In genomic region chr2:16088035-16088696, GRCh38 we compare ENCODE assay signal across 34 cellular contexts.
"Had no signal": no experiment of that assay in that cellular context is flagged by ENCODE, and none has a peak within 500 bp of the region (broad histone marks: within the 10 kb centered on the region; RNA-seq: fewer than 3 reads in every experiment).

No MANE protein-coding gene starts in this region.

- H3K4me3 ChIP-seq: adrenal gland, body of pancreas, breast epithelium had no signal

- H3K36me3 Mint-ChIP-seq: activated CD4-positive, alpha-beta memory T cell treated with anti-CD3 and anti-CD28 coated beads for 36 hours; activated naive CD4-positive, alpha-beta T cell treated with anti-CD3 and anti-CD28 coated beads, Interleukin-2, amount 50 U/mL, for 72 hours; activated naive CD8-positive, alpha-beta T cell treated with anti-CD3 and anti-CD28 coated beads for 36 hours had no signal

- H3K27me3 ChIP-seq: adrenal gland, body of pancreas, brain microvascular endothelial cell, breast epithelium had no signal

- H3K4me3 Mint-ChIP-seq: activated B cell treated with CpG ODN at 0.5 μM for 24 hours; activated CD4-positive, alpha-beta memory T cell treated with anti-CD3 and anti-CD28 coated beads for 36 hours; activated CD4-positive, alpha-beta T cell treated with anti-CD3 and anti-CD28 coated beads, Interleukin-2, amount 10 ng/mL, durations not matched to agents 24 days and 14 days; activated CD8-positive, alpha-beta T cell treated with anti-CD3 and anti-CD28 coated beads for 36 hours; activated naive CD4-positive, alpha-beta T cell treated with anti-CD3 and anti-CD28 coated beads for 36 hours; activated naive CD8-positive, alpha-beta T cell treated with anti-CD3 and anti-CD28 coated beads for 36 hours; activated T-cell treated with anti-CD3 and anti-CD28 coated beads, Interleukin-2, amount 50 U/mL, for 4 hours; activated T-cell treated with anti-CD3 and anti-CD28 coated beads, Interleukin-2, amount 50 U/mL, for 72 hours; activated T-helper 1 cell treated with anti-CD3 and anti-CD28 coated beads, Interleukin-12 subunit alpha, Interleukin-12 subunit beta, Interleukin-2, Interleukin-4 antibody, amounts not matched to agents 30 ng/mL and 10 ng/mL and 1 ng/mL, durations not matched to agents 14 hours and 24 hours and 36 hours; activated T-helper 17 cell treated with anti-CD3 and anti-CD28 coated beads, Interleukin-2, amount 50 U/mL, for 72 hours; T-helper 1 cell treated with Interleukin-12 subunit alpha and Interleukin-12 subunit beta and Interleukin-4 antibody, amounts not matched to agents 30 μg/mL and 1 μg/mL, for 36 hours; T-helper 2 cell treated with Interferon-gamma antibody and Interleukin-4, amounts not matched to agents 5 μg/mL and 100 μg/mL, for 36 hours had no signal

- H3K9me3 Mint-ChIP-seq: activated B cell treated with CpG ODN at 0.5 μM for 24 hours; activated CD4-positive, alpha-beta memory T cell treated with anti-CD3 and anti-CD28 coated beads for 36 hours; activated CD4-positive, alpha-beta T cell treated with anti-CD3 and anti-CD28 coated beads, Interleukin-2, amount 10 ng/mL, durations not matched to agents 24 days and 14 days; activated CD8-positive, alpha-beta T cell treated with anti-CD3 and anti-CD28 coated beads for 36 hours; activated naive CD4-positive, alpha-beta T cell treated with anti-CD3 and anti-CD28 coated beads for 36 hours; activated naive CD4-positive, alpha-beta T cell treated with anti-CD3 and anti-CD28 coated beads, Interleukin-2, amount 50 U/mL, for 72 hours; activated naive CD8-positive, alpha-beta T cell treated with anti-CD3 and anti-CD28 coated beads for 36 hours; activated T-cell treated with anti-CD3 and anti-CD28 coated beads, Interleukin-2, amount 50 U/mL, for 4 hours; activated T-cell treated with anti-CD3 and anti-CD28 coated beads, Interleukin-2, amount 50 U/mL, for 72 hours; activated T-helper 1 cell treated with anti-CD3 and anti-CD28 coated beads, Interleukin-12 subunit alpha, Interleukin-12 subunit beta, Interleukin-2, Interleukin-4 antibody, amounts not matched to agents 30 ng/mL and 10 ng/mL and 1 ng/mL, durations not matched to agents 14 hours and 24 hours and 36 hours; activated T-helper 17 cell treated with anti-CD3 and anti-CD28 coated beads, Interleukin-2, amount 50 U/mL, for 72 hours; T-helper 1 cell treated with Interleukin-12 subunit alpha and Interleukin-12 subunit beta and Interleukin-4 antibody, amounts not matched to agents 30 μg/mL and 1 μg/mL, for 36 hours; T-helper 2 cell treated with Interferon-gamma antibody and Interleukin-4, amounts not matched to agents 5 μg/mL and 100 μg/mL, for 36 hours had no signal

- H3K27ac Mint-ChIP-seq: activated B cell treated with CpG ODN at 0.5 μM for 24 hours; activated CD4-positive, alpha-beta memory T cell treated with anti-CD3 and anti-CD28 coated beads for 36 hours; activated CD4-positive, alpha-beta T cell treated with anti-CD3 and anti-CD28 coated beads, Interleukin-2, amount 10 ng/mL, durations not matched to agents 24 days and 14 days; activated CD8-positive, alpha-beta T cell treated with anti-CD3 and anti-CD28 coated beads for 36 hours; activated naive CD4-positive, alpha-beta T cell treated with anti-CD3 and anti-CD28 coated beads for 36 hours; activated naive CD4-positive, alpha-beta T cell treated with anti-CD3 and anti-CD28 coated beads, Interleukin-2, amount 50 U/mL, for 72 hours; activated naive CD8-positive, alpha-beta T cell treated with anti-CD3 and anti-CD28 coated beads for 36 hours; activated T-cell treated with anti-CD3 and anti-CD28 coated beads, Interleukin-2, amount 50 U/mL, for 72 hours; activated T-helper 1 cell treated with anti-CD3 and anti-CD28 coated beads, Interleukin-12 subunit alpha, Interleukin-12 subunit beta, Interleukin-2, Interleukin-4 antibody, amounts not matched to agents 30 ng/mL and 10 ng/mL and 1 ng/mL, durations not matched to agents 14 hours and 24 hours and 36 hours; activated T-helper 17 cell treated with anti-CD3 and anti-CD28 coated beads, Interleukin-2, amount 50 U/mL, for 72 hours; T-helper 1 cell treated with Interleukin-12 subunit alpha and Interleukin-12 subunit beta and Interleukin-4 antibody, amounts not matched to agents 30 μg/mL and 1 μg/mL, for 36 hours; T-helper 2 cell treated with Interferon-gamma antibody and Interleukin-4, amounts not matched to agents 5 μg/mL and 100 μg/mL, for 36 hours had no signal

- DNase-seq: activated B cell treated with CpG ODN at 0.5 μM for 24 hours; activated CD4-positive, alpha-beta memory T cell treated with anti-CD3 and anti-CD28 coated beads for 36 hours; activated CD4-positive, alpha-beta T cell treated with anti-CD3 and anti-CD28 coated beads for 4 hours; activated CD4-positive, alpha-beta T cell treated with anti-CD3 and anti-CD28 coated beads, Interleukin-2, amount 10 ng/mL, durations not matched to agents 24 days and 14 days; activated CD4-positive, alpha-beta T cell treated with anti-CD3 and anti-CD28 coated beads, Interleukin-2, amount 50 U/mL, for 1 hour; activated CD4-positive, alpha-beta T cell treated with anti-CD3 and anti-CD28 coated beads, Interleukin-2, amount 50 U/mL, for 4 hours; activated CD4-positive, CD25-positive, alpha-beta regulatory T cell treated with anti-CD3 and anti-CD28 coated beads, Interleukin-2, amount 50 U/mL, for 72 hours; activated CD8-positive, alpha-beta memory T cell treated with anti-CD3 and anti-CD28 coated beads, Interleukin-2, amount 50 U/mL, for 4 hours; activated CD8-positive, alpha-beta T cell treated with anti-CD3 and anti-CD28 coated beads for 36 hours; activated effector memory CD4-positive, alpha-beta T cell treated with anti-CD3 and anti-CD28 coated beads, Interleukin-2, amount 50 U/mL, for 16 hours; activated gamma-delta T cell treated with Interleukin-2 at 50 U/mL for 16 hours; activated naive CD4-positive, alpha-beta T cell; activated naive CD4-positive, alpha-beta T cell treated with anti-CD3 and anti-CD28 coated beads for 36 hours; activated naive CD4-positive, alpha-beta T cell treated with anti-CD3 and anti-CD28 coated beads, Interleukin-2, amount 50 U/mL, for 16 hours; activated naive CD8-positive, alpha-beta T cell treated with anti-CD3 and anti-CD28 coated beads for 36 hours; activated T-cell treated with anti-CD3 and anti-CD28 coated beads for 4 hours; activated T-cell treated with anti-CD3 and anti-CD28 coated beads, Interleukin-2, amount 50 U/mL, for 1 hour; activated T-cell treated with anti-CD3 and anti-CD28 coated beads, Interleukin-2, amount 50 U/mL, for 4 hours; activated T-cell treated with anti-CD3 and anti-CD28 coated beads, Interleukin-2, amount 50 U/mL, for 72 hours; adrenal gland; amniotic stem cell; aorta; body of pancreas; brain microvascular endothelial cell; central memory CD4-positive, alpha-beta T cell; T-helper 2 cell; T-helper 9 cell had no signal

- H3K36me3 ChIP-seq: adrenal gland, brain microvascular endothelial cell, breast epithelium had no signal

- H3K4me1 Mint-ChIP-seq: activated B cell treated with CpG ODN at 0.5 μM for 24 hours; activated CD4-positive, alpha-beta T cell treated with anti-CD3 and anti-CD28 coated beads, Interleukin-2, amount 10 ng/mL, durations not matched to agents 24 days and 14 days; activated T-helper 17 cell treated with anti-CD3 and anti-CD28 coated beads, Interleukin-2, amount 50 U/mL, for 72 hours had no signal

- H3K27me3 Mint-ChIP-seq: activated B cell treated with CpG ODN at 0.5 μM for 24 hours; activated CD4-positive, alpha-beta memory T cell treated with anti-CD3 and anti-CD28 coated beads for 36 hours; activated CD4-positive, alpha-beta T cell treated with anti-CD3 and anti-CD28 coated beads, Interleukin-2, amount 10 ng/mL, durations not matched to agents 24 days and 14 days; activated CD8-positive, alpha-beta T cell treated with anti-CD3 and anti-CD28 coated beads for 36 hours; activated naive CD8-positive, alpha-beta T cell treated with anti-CD3 and anti-CD28 coated beads for 36 hours; activated T-helper 17 cell treated with anti-CD3 and anti-CD28 coated beads, Interleukin-2, amount 50 U/mL, for 72 hours had no signal

- H3K4me1 ChIP-seq: adrenal gland, body of pancreas, breast epithelium had no signal

- H3K9me3 ChIP-seq: adrenal gland, body of pancreas, breast epithelium had no signal

- H3K27ac ChIP-seq: adrenal gland, body of pancreas, brain microvascular endothelial cell, breast epithelium, VCaP had no signal
